1 cellular context compared by ENCODE assay signal in genomic region chrX:54446084-54446483, GRCh38.
TF ChIP-seq lines count a peak whose summit lies in the region.

No MANE protein-coding gene starts in this region.

TF ChIP-seq in WTC11, 78 proteins besides CTCF, POLR2A, EP300 and RAD21 (continued from another document):
- TF ChIP-seq ZNF281 (CRISPR knock-in tag; IDR thresholded peaks at IDR 0.05) (no peak), SMAD4 (CRISPR knock-in tag; IDR thresholded peaks at IDR 0.05) (no peak), ATF1 (CRISPR knock-in tag; IDR thresholded peaks at IDR 0.05) (no peak), ELF4 (CRISPR knock-in tag; IDR thresholded peaks at IDR 0.05; ENCODE audit: low read depth) (no peak), GRHL2 (CRISPR knock-in tag; IDR thresholded peaks at IDR 0.05; ENCODE audit: insufficient replicate concordance, severe bottlenecking) (no peak), FOXJ3 (CRISPR knock-in tag; IDR thresholded peaks at IDR 0.05; ENCODE audit: borderline replicate concordance) (no peak), FOXP1 (CRISPR knock-in tag; IDR thresholded peaks at IDR 0.05; ENCODE audit: borderline replicate concordance) (no peak), ZNF219 (CRISPR knock-in tag; IDR thresholded peaks at IDR 0.05; ENCODE audit: borderline replicate concordance) (no peak)
